8 cellular contexts compared by ENCODE assay signal in genomic region chr20:17960927-17961599, GRCh38. TPM values are rescaled to one million over a fixed set of nuclear protein-coding genes. Genes with fewer than 3 reads are reported as not detected.
DNase-seq lines count a peak whose midpoint lies in the region; ATAC-seq and TF ChIP-seq lines count a peak whose summit lies in the region.
"Had no signal": no experiment of that assay in that cellular context is flagged by ENCODE, and none has a peak within 500 bp of the region (broad histone marks: within the 10 kb centered on the region; RNA-seq: fewer than 3 reads in every experiment).

No MANE protein-coding gene starts in this region.

- BruUV-seq in HCT116 (replicated peaks; lab: Mats Ljungman, UMichigan), result no TSS peak

- POLR2A ChIA-PET in HCT116 (lab: Charles Lee), result no interaction called here

- peaks cover 2% of the 10 kb centered on the region for H3K36me3 Mint-ChIP-seq in T-helper 17 cell (ENCODE audit: low read depth)
- peaks cover 59 to 84% of the 10 kb centered on the region in 2 donors for H3K36me3 Mint-ChIP-seq in stimulated activated naive B cell treated with anti-CD40 and anti-IgM and Interleukin-4, amounts not matched to agents 10 μg/mL and 1 μg/mL and 100 μg/mL, for 72 hours

- H3K27ac ChIP-seq in HCT116 (ENCODE audit: low read depth, low read length) (no peak overlapping the region), heart left ventricle (peak overlapping the region in 9 of 12 donors; percentile 7 to 99 (median 29))

- no peak for TF ChIP-seq CTCF in HCT116 (IDR thresholded peaks at IDR 0.05 in 2 of 3, conservative IDR thresholded peaks at IDR 0.05 in 1 of 3; ENCODE audit: borderline replicate concordance in 1 of 3, insufficient read depth in 1 of 3, low read depth in 2 of 3, low read length in 2 of 3)
- TF ChIP-seq CTCF in heart left ventricle (IDR thresholded peaks at IDR 0.05), result no peak

- H2AFZ ChIP-seq in HCT116 (ENCODE audit: low read depth, low read length, poor library complexity, severe bottlenecking), result no peak overlapping the region

- RAD21 ChIA-PET in HCT116 (lab: Charles Lee; ENCODE audit: low non-redundant PET in 1 of 2, low total read pairs in 2 of 2, uncharacterized antibody in 2 of 2, unreplicated experiment in 2 of 2), result no interaction called here

- H3K9ac ChIP-seq in HCT116 (ENCODE audit: low read length), result 0 out of 2 replicates have a peak overlapping the region, but pooled peaks have one; percentile 1

- intact Hi-C loops in HCT116 (cut with micrococcal nuclease), result loop anchor here (10.0 kb wide), 1 partner anchor 314 kb away; no protein-coding TSS in a partner anchor
- intact Hi-C loops in heart left ventricle (cut with DNase I), result loop anchor here in 1 of 10 donors (10.0 kb wide), 1 partner anchor 544 kb away; the partner anchor contains the start of gene SEC23B

- no peaks in the 10 kb centered on the region for H3K9me3 ChIP-seq in HCT116 (ENCODE audit: control insufficient read depth in 1 of 2, insufficient read depth in 1 of 2, low read depth in 1 of 2, low read length in 2 of 2)
- H3K9me3 ChIP-seq in T-helper 17 cell (ENCODE audit: control insufficient read depth, low read length, poor library complexity, severe bottlenecking), result no peaks in the 10 kb centered on the region
- H3K9me3 ChIP-seq in heart left ventricle, result no peaks in the 10 kb centered on the region

- peaks cover 8 to 39% of the 10 kb centered on the region in 2 experiments for H3K36me3 ChIP-seq in HCT116 (ENCODE audit: control insufficient read depth in 1 of 2, insufficient read depth in 2 of 2, low read length in 2 of 2)
- H3K36me3 ChIP-seq in heart left ventricle, result peaks cover 0 to 19% (median 4%) of the 10 kb centered on the region in 9 donors

- H3K27ac Mint-ChIP-seq in T-helper 17 cell, result peak overlapping the region; percentile 97
- peak overlapping the region; percentile 99 for H3K27ac Mint-ChIP-seq in stimulated activated naive B cell treated with anti-CD40 and anti-IgM and Interleukin-4, amounts not matched to agents 10 μg/mL and 1 μg/mL and 100 μg/mL, for 72 hours

- peaks cover 100% of the 10 kb centered on the region for H3K79me2 ChIP-seq in HCT116 (ENCODE audit: insufficient read depth, low read length)

- TF ChIP-seq POLR2A in HCT116 (IDR thresholded peaks at IDR 0.05; ENCODE audit: borderline replicate concordance, extremely low read depth, insufficient read depth, insufficient read length), result no peak
- TF ChIP-seq POLR2A in heart left ventricle (IDR thresholded peaks at IDR 0.05), result no peak

- ATAC-seq in HCT116 (no peak), T-helper 17 cell (no peak), heart left ventricle (peak in 3 of 4 donors; percentile 51 to 61 (median 57)), esophagus mucosa (no peak), HG03108 (IDR thresholded peaks at IDR 0.05; ENCODE audit: unreplicated experiment) (no peak), HG03039 (IDR thresholded peaks at IDR 0.05; ENCODE audit: unreplicated experiment) (no peak)
- ATAC-seq in stimulated activated naive B cell treated with anti-CD40 and anti-IgM and Interleukin-4, amounts not matched to agents 10 μg/mL and 1 μg/mL and 100 μg/mL, for 72 hours (replicated peaks), result no peak

- H3K27me3 ChIP-seq in HCT116 (ENCODE audit: insufficient read depth, low read length) (no peaks in the 10 kb centered on the region), heart left ventricle (no peaks in the 10 kb centered on the region)

- H3K4me1 Mint-ChIP-seq in T-helper 17 cell, result peaks cover 62% of the 10 kb centered on the region
- peaks cover 64 to 90% of the 10 kb centered on the region in 2 donors for H3K4me1 Mint-ChIP-seq in stimulated activated naive B cell treated with anti-CD40 and anti-IgM and Interleukin-4, amounts not matched to agents 10 μg/mL and 1 μg/mL and 100 μg/mL, for 72 hours

- peaks cover 0 to 2% of the 10 kb centered on the region in 2 donors for H3K9me3 Mint-ChIP-seq in stimulated activated naive B cell treated with anti-CD40 and anti-IgM and Interleukin-4, amounts not matched to agents 10 μg/mL and 1 μg/mL and 100 μg/mL, for 72 hours

- DNase-seq in HCT116 (ENCODE audit: low read depth, low spot score), result no peak
- DNase-seq in T-helper 17 cell, result no peak
- DNase-seq in heart left ventricle, result peak in 3 of 5 donors; percentile 47 to 65 (median 65)
- no peak for DNase-seq in stimulated activated naive B cell treated with anti-CD40 and anti-IgM and Interleukin-4, amounts not matched to agents 10 μg/mL and 1 μg/mL and 100 μg/mL, for 72 hours
- DNase-seq: activated effector memory CD4-positive, alpha-beta T cell treated with Interleukin-2 at 50 U/mL for 16 hours had no signal

- H3K9me2 ChIP-seq in HCT116 (ENCODE audit: insufficient read depth), result no peaks in the 10 kb centered on the region

- peak overlapping the region; percentile 71 for H3K4me3 Mint-ChIP-seq in T-helper 17 cell
- H3K4me3 Mint-ChIP-seq in stimulated activated naive B cell treated with anti-CD40 and anti-IgM and Interleukin-4, amounts not matched to agents 10 μg/mL and 1 μg/mL and 100 μg/mL, for 72 hours, result peak overlapping the region; percentile 78 to 85

- CTCF ChIA-PET in HCT116 (lab: Charles Lee), result no interaction called here

- TF ChIP-seq RAD21 in HCT116 (IDR thresholded peaks at IDR 0.05; ENCODE audit: low read depth), result no peak

- WGBS in heart left ventricle, 4 donors, result 55 to 67% (median 63%) methylated on average over 6 of the region's 6 CpGs

- H3K4me1 ChIP-seq in HCT116 (ENCODE audit: control insufficient read depth in 1 of 2, insufficient read depth in 2 of 2, low read length in 2 of 2), result peaks cover 11 to 52% of the 10 kb centered on the region in 2 experiments
- peaks cover 0 to 90% (median 69%) of the 10 kb centered on the region in 12 donors for H3K4me1 ChIP-seq in heart left ventricle

- no peaks in the 10 kb centered on the region for H3K27me3 Mint-ChIP-seq in T-helper 17 cell
- H3K27me3 Mint-ChIP-seq in stimulated activated naive B cell treated with anti-CD40 and anti-IgM and Interleukin-4, amounts not matched to agents 10 μg/mL and 1 μg/mL and 100 μg/mL, for 72 hours, result no peaks in the 10 kb centered on the region

- peaks cover 70% of the 10 kb centered on the region; the same call in 1 of the 2 replicates for H4K20me1 ChIP-seq in HCT116 (ENCODE audit: insufficient read depth)

- H3K4me2 ChIP-seq in HCT116 (ENCODE audit: low read length), result no peak overlapping the region

- H3K4me3 ChIP-seq in HCT116 (replicated peaks in 1 of 2; ENCODE audit: low read depth in 1 of 2, low read length in 2 of 2), result no peak overlapping the region
- H3K4me3 ChIP-seq in heart left ventricle, result peak overlapping the region in 3 of 12 donors; percentile 9 to 26 (median 14)

TF ChIP-seq in HCT116, 20 proteins besides CTCF, POLR2A, EP300 and RAD21:
- no peak for TF ChIP-seq SP1 (IDR thresholded peaks at IDR 0.05; ENCODE audit: low read depth)
- TF ChIP-seq TCF7L2 (IDR thresholded peaks at IDR 0.05; ENCODE audit: borderline replicate concordance, extremely low read depth, insufficient read depth, insufficient read length), result no peak
- TF ChIP-seq CBX3 (IDR thresholded peaks at IDR 0.05; ENCODE audit: low read depth), result no peak
- no peak for TF ChIP-seq ZBTB33 (IDR thresholded peaks at IDR 0.05; ENCODE audit: extremely low read depth, insufficient replicate concordance, low read length)
- no peak for TF ChIP-seq ZFX (IDR thresholded peaks at IDR 0.05)
- TF ChIP-seq MAX (IDR thresholded peaks at IDR 0.05), result no peak
- no peak for TF ChIP-seq ELF1 (IDR thresholded peaks at IDR 0.05; ENCODE audit: borderline replicate concordance, low read depth)
- TF ChIP-seq ATF3 (IDR thresholded peaks at IDR 0.05), result no peak
- no peak for TF ChIP-seq SIN3A (IDR thresholded peaks at IDR 0.05; ENCODE audit: low read depth)
TF ChIP-seq in HCT116: peak in this region for 0.

RNA-seq across cellular contexts. Expression of gene SNX5, which starts 7.5 kb away (rescaled TPM):
- total RNA-seq in HCT116 (2021; ENCODE audit: unreplicated experiment) (159 TPM), T-helper 17 cell (10 to 100 TPM; 63.8 to 71.5 TPM), heart left ventricle (10 to 100 TPM; 36.6 to 75.0 (median 45.9) TPM), esophagus mucosa (63.0 TPM)
- polyA plus RNA-seq in HCT116 (2012), result 85.0 and 93.2 TPM in 2 replicates
- polyA plus RNA-seq in heart left ventricle, result 10 to 100 TPM; 32.8 to 43.4 TPM

RNA-seq across cellular contexts. Expression of gene MGME1, which starts 7.8 kb away (rescaled TPM):
- total RNA-seq in HCT116 (2021; ENCODE audit: unreplicated experiment), result 37.1 TPM
- 20.1 and 25.3 TPM in 2 replicates for polyA plus RNA-seq in HCT116 (2012)
- total RNA-seq in T-helper 17 cell, result 10 to 100 TPM; 10.6 to 10.9 TPM
- 10 to 100 TPM in 6 of 9 donors, 1 to 10 TPM in 3; 8.6 to 22.0 (median 11.8) TPM for total RNA-seq in heart left ventricle
- polyA plus RNA-seq in heart left ventricle, result 1 to 10 TPM; 7.7 to 8.9 TPM
- 12.8 TPM for total RNA-seq in esophagus mucosa

Comparison
In these comparisons a context has a peak if more than half of its experiments do, and no peak if none do; other contexts are left out.
1. ATAC-seq: peak in heart left ventricle (3 of 4); none in HCT116 (single experiment), T-helper 17 cell (single experiment), stimulated activated naive B cell treated with anti-CD40 and anti-IgM and Interleukin-4, amounts not matched to agents 10 μg/mL and 1 μg/mL and 100 μg/mL, for 72 hours (0 of 2), esophagus mucosa (single experiment), HG03108 (single experiment) and HG03039 (single experiment).
2. DNase-seq: peak in heart left ventricle (3 of 5); none in HCT116 (single experiment), T-helper 17 cell (0 of 3) and stimulated activated naive B cell treated with anti-CD40 and anti-IgM and Interleukin-4, amounts not matched to agents 10 μg/mL and 1 μg/mL and 100 μg/mL, for 72 hours (single experiment).